25 cellular contexts compared by ENCODE assay signal in the genomic region with DNA sequence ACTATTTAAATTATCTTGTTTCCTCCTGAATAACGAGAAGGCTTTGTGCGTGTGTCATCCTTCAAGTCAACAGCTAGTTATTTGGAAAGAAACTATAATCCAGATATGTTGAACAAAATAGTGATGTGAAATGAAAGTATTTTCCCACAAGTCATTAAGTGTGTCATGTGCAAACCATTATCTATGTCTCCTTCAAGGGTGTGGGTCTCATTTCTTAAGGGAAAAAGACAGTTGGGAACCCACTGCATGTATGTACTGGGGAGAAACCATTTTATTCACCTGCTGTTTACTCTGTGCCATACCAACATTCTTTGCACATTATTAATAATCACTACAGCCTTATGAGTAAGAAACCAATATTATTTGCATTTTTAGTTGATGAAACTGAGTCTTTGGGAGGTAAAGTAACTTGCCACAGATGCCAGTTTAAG.
DNase-seq lines count a peak whose midpoint lies in the region; ATAC-seq and TF ChIP-seq lines count a peak whose summit lies in the region.
"Had no signal": no experiment of that assay in that cellular context is flagged by ENCODE, and none has a peak within 500 bp of the region (broad histone marks: within the 10 kb centered on the region; RNA-seq: fewer than 3 reads in every experiment).

No MANE protein-coding gene starts in this region.

- no peak overlapping the region for H3K4me2 ChIP-seq in osteoblast (ENCODE audit: insufficient read depth, low read length)
- H3K4me2 ChIP-seq: hepatocyte had no signal

- H3K36me3 ChIP-seq in brain microvascular endothelial cell (replicated peaks) (no peaks in the 10 kb centered on the region), osteoblast (ENCODE audit: insufficient read depth, low read length) (no peaks in the 10 kb centered on the region)
- H3K36me3 ChIP-seq: adrenal gland, gastrocnemius medialis had no signal

- in situ Hi-C loops in brain microvascular endothelial cell (cut with HindIII; ENCODE audit: low pct_ligation_motif_present, low sequenced_read_pairs) = no loop called here

- no peaks in the 10 kb centered on the region for H4K20me1 ChIP-seq in osteoblast (ENCODE audit: insufficient read depth, low read length)

- H3K4me1 ChIP-seq in osteoblast (ENCODE audit: insufficient read depth, low read length) = peaks cover 32% of the 10 kb centered on the region
- H3K4me1 ChIP-seq: adrenal gland, gastrocnemius medialis had no signal

- H3K4me3 ChIP-seq in brain microvascular endothelial cell (ENCODE audit: low read depth, low read length) (no peak overlapping the region), osteoblast (ENCODE audit: insufficient read depth, low read length) (no peak overlapping the region)
- H3K4me3 ChIP-seq: adrenal gland, gastrocnemius medialis, hepatocyte had no signal

- ATAC-seq in GM19455 (IDR thresholded peaks at IDR 0.05; ENCODE audit: unreplicated experiment) (no peak), HG02610 (IDR thresholded peaks at IDR 0.05; ENCODE audit: unreplicated experiment) (no peak), GM19351 (IDR thresholded peaks at IDR 0.05; ENCODE audit: unreplicated experiment) (no peak)
- ATAC-seq: CD8-positive, alpha-beta T cell; gastrocnemius medialis; left lobe of liver; stimulated activated memory B cell treated with anti-CD40 and anti-IgM and Interleukin-4, amounts not matched to agents 10 μg/mL and 1 μg/mL and 100 μg/mL, for 72 hours had no signal

- DNase-seq in AG20443 (ENCODE audit: low spot score) (peak; percentile 17), HS-27A (ENCODE audit: low read depth) (peak; percentile 79), brain microvascular endothelial cell (no peak), osteoblast (ENCODE audit: insufficient read length, low spot score, missing footprints) (no peak)
- DNase-seq: activated CD8-positive, alpha-beta memory T cell treated with anti-CD3 and anti-CD28 coated beads for 24 hours; activated naive CD4-positive, alpha-beta T cell; activated T-cell treated with anti-CD3 and anti-CD28 coated beads, Interleukin-2, amount 50 U/mL, for 24 hours; adrenal gland; CD8-positive, alpha-beta T cell; DMS 273 treated with DMSO at 0.1 percent for 48 hours; gastrocnemius medialis; GDM1; mesendoderm; MV-4-11; naive B cell; NCI-H1694; NCI-H2171 treated with DMSO at 0.1 percent for 48 hours; NCI-H526; stimulated activated CD4-positive, alpha-beta T cell treated with anti-CD3 and anti-CD28 coated beads, Interleukin-4, amount 100 ng/mL, for 1 hour had no signal

- H3K27ac ChIP-seq in brain microvascular endothelial cell = peak overlapping the region; percentile 37
- peak overlapping the region; percentile 43 for H3K27ac ChIP-seq in osteoblast (ENCODE audit: low read depth, low read length)
- H3K27ac ChIP-seq: adrenal gland, gastrocnemius medialis, hepatocyte had no signal

- H3K79me2 ChIP-seq in osteoblast (ENCODE audit: insufficient read depth, low read length) = no peaks in the 10 kb centered on the region
- H3K79me2 ChIP-seq: hepatocyte had no signal

- no peaks in the 10 kb centered on the region for H3K9me3 ChIP-seq in osteoblast (ENCODE audit: low read depth, low read length)
- H3K9me3 ChIP-seq: adrenal gland, gastrocnemius medialis had no signal

- H3K27me3 ChIP-seq in brain microvascular endothelial cell (replicated peaks) (no peaks in the 10 kb centered on the region), osteoblast (ENCODE audit: insufficient read depth, low read length) (no peaks in the 10 kb centered on the region)
- H3K27me3 ChIP-seq: adrenal gland, gastrocnemius medialis, hepatocyte had no signal

- no peak overlapping the region for H2AFZ ChIP-seq in osteoblast (ENCODE audit: low read length)
- H2AFZ ChIP-seq: hepatocyte had no signal

- no peak for TF ChIP-seq CTCF in brain microvascular endothelial cell (IDR thresholded peaks at IDR 0.05; ENCODE audit: low read depth, low read length, missing control alignments)
- TF ChIP-seq CTCF in osteoblast (IDR thresholded peaks at IDR 0.05; ENCODE audit: extremely low read depth, low read depth, low read length) = no peak

Comparison
In these comparisons a context has a peak if more than half of its experiments do, and no peak if none do; other contexts are left out.
1. DNase-seq: peak in AG20443 (single experiment) and HS-27A (single experiment); none in brain microvascular endothelial cell (single experiment) and osteoblast (single experiment).